In genomic region chr10:97686962-97687784, GRCh38 we compare ENCODE assay signal across 1 cellular context.
A peak's percentile ranks its signal among the peaks of the same experiment; 100 is the strongest.
TF ChIP-seq lines count a peak whose summit lies in the region.

AVPI1 (minus strand) TSS chr10:97687241; CDS start chr10:97679905, 7,336 bp downstream.

TF ChIP-seq in HepG2, 621 proteins besides CTCF, POLR2A, EP300 and RAD21 (continued from another document and continues in another):
- TF ChIP-seq, protein P1, sequence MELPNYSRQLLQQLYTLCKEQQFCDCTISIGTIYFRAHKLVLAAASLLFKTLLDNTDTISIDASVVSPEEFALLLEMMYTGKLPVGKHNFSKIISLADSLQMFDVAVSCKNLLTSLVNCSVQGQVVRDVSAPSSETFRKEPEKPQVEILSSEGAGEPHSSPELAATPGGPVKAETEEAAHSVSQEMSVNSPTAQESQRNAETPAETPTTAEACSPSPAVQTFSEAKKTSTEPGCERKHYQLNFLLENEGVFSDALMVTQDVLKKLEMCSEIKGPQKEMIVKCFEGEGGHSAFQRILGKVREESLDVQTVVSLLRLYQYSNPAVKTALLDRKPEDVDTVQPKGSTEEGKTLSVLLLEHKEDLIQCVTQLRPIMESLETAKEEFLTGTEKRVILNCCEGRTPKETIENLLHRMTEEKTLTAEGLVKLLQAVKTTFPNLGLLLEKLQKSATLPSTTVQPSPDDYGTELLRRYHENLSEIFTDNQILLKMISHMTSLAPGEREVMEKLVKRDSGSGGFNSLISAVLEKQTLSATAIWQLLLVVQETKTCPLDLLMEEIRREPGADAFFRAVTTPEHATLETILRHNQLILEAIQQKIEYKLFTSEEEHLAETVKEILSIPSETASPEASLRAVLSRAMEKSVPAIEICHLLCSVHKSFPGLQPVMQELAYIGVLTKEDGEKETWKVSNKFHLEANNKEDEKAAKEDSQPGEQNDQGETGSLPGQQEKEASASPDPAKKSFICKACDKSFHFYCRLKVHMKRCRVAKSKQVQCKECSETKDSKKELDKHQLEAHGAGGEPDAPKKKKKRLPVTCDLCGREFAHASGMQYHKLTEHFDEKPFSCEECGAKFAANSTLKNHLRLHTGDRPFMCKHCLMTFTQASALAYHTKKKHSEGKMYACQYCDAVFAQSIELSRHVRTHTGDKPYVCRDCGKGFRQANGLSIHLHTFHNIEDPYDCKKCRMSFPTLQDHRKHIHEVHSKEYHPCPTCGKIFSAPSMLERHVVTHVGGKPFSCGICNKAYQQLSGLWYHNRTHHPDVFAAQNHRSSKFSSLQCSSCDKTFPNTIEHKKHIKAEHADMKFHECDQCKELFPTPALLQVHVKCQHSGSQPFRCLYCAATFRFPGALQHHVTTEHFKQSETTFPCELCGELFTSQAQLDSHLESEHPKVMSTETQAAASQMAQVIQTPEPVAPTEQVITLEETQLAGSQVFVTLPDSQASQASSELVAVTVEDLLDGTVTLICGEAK (IDR thresholded peaks at IDR 0.05), result no peak
- TF ChIP-seq, protein P1 (CRISPR knock-in tag; IDR thresholded peaks at IDR 0.05), result peak; percentile 48; the same call in 1 of the 2 replicates
- TF ChIP-seq NFATC3 (CRISPR knock-in tag; IDR thresholded peaks at IDR 0.05) (peak; percentile 78; the same call in 1 of the 2 replicates), ZBTB10 (CRISPR knock-in tag; IDR thresholded peaks at IDR 0.05; ENCODE audit: borderline replicate concordance) (0 out of 2 replicates have a peak, but pooled peaks have one; percentile 22), ZNF713 (CRISPR knock-in tag; IDR thresholded peaks at IDR 0.05) (no peak), HES4 (CRISPR knock-in tag; IDR thresholded peaks at IDR 0.05; ENCODE audit: borderline replicate concordance) (no peak), ZNF333 (CRISPR knock-in tag; IDR thresholded peaks at IDR 0.05; ENCODE audit: borderline replicate concordance) (peak; percentile 4; the same call in 1 of the 2 replicates), IKZF1 (IDR thresholded peaks at IDR 0.05) (no peak), ZNF207 (IDR thresholded peaks at IDR 0.05; ENCODE audit: borderline replicate concordance) (no peak), ZNF512 (CRISPR knock-in tag; IDR thresholded peaks at IDR 0.05) (no peak), REL (CRISPR knock-in tag; conservative IDR thresholded peaks at IDR 0.05) (peak; percentile 55; the same call in 1 of the 2 replicates), ZNF547 (CRISPR knock-in tag; IDR thresholded peaks at IDR 0.05) (peak; percentile 91; the same call in 1 of the 2 replicates), NR2F1 (CRISPR knock-in tag; IDR thresholded peaks at IDR 0.05) (peak in 1 of 2 experiments; percentile 23; a peak in 1 of 4 replicates), ELK4 (CRISPR knock-in tag; IDR thresholded peaks at IDR 0.05; ENCODE audit: borderline replicate concordance) (no peak), EHMT2 (IDR thresholded peaks at IDR 0.05; ENCODE audit: borderline replicate concordance, low read depth, low read length) (no peak), MAF1 (CRISPR knock-in tag; IDR thresholded peaks at IDR 0.05; ENCODE audit: borderline replicate concordance) (no peak; the same call in 1 of the 2 replicates), CHCHD3 (CRISPR knock-in tag; IDR thresholded peaks at IDR 0.05) (peak; percentile 68; the same call in 1 of the 2 replicates), RERE (CRISPR knock-in tag; IDR thresholded peaks at IDR 0.05; ENCODE audit: low read depth) (peak; percentile 54; the same call in 1 of the 2 replicates), NCOA5 (CRISPR knock-in tag; IDR thresholded peaks at IDR 0.05) (no peak), ZNF224 (CRISPR knock-in tag; IDR thresholded peaks at IDR 0.05) (0 out of 2 replicates have a peak, but pooled peaks have one; percentile 3), AHR (CRISPR knock-in tag; IDR thresholded peaks at IDR 0.05) (peak; percentile 69; the same call in 1 of the 2 replicates), ZNF180 (CRISPR knock-in tag; IDR thresholded peaks at IDR 0.05; ENCODE audit: borderline replicate concordance, low read depth) (no peak), ZNF256 (CRISPR knock-in tag; conservative IDR thresholded peaks at IDR 0.05) (no peak; the same call in 1 of the 2 replicates)
- TF ChIP-seq, protein P2, sequence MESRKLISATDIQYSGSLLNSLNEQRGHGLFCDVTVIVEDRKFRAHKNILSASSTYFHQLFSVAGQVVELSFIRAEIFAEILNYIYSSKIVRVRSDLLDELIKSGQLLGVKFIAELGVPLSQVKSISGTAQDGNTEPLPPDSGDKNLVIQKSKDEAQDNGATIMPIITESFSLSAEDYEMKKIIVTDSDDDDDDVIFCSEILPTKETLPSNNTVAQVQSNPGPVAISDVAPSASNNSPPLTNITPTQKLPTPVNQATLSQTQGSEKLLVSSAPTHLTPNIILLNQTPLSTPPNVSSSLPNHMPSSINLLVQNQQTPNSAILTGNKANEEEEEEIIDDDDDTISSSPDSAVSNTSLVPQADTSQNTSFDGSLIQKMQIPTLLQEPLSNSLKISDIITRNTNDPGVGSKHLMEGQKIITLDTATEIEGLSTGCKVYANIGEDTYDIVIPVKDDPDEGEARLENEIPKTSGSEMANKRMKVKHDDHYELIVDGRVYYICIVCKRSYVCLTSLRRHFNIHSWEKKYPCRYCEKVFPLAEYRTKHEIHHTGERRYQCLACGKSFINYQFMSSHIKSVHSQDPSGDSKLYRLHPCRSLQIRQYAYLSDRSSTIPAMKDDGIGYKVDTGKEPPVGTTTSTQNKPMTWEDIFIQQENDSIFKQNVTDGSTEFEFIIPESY (CRISPR knock-in tag; IDR thresholded peaks at IDR 0.05), result peak; percentile 35; the same call in 1 of the 2 replicates
- TF ChIP-seq, protein P3, sequence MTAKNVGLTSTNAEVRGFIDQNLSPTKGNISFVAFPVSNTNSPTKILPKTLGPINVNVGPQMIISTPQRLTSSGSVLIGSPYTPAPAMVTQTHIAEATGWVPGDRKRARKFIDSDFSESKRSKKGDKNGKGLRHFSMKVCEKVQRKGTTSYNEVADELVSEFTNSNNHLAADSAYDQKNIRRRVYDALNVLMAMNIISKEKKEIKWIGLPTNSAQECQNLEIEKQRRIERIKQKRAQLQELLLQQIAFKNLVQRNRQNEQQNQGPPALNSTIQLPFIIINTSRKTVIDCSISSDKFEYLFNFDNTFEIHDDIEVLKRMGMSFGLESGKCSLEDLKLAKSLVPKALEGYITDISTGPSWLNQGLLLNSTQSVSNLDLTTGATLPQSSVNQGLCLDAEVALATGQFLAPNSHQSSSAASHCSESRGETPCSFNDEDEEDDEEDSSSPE (CRISPR knock-in tag; IDR thresholded peaks at IDR 0.05), result peak; percentile 96
- TF ChIP-seq, protein P4, sequence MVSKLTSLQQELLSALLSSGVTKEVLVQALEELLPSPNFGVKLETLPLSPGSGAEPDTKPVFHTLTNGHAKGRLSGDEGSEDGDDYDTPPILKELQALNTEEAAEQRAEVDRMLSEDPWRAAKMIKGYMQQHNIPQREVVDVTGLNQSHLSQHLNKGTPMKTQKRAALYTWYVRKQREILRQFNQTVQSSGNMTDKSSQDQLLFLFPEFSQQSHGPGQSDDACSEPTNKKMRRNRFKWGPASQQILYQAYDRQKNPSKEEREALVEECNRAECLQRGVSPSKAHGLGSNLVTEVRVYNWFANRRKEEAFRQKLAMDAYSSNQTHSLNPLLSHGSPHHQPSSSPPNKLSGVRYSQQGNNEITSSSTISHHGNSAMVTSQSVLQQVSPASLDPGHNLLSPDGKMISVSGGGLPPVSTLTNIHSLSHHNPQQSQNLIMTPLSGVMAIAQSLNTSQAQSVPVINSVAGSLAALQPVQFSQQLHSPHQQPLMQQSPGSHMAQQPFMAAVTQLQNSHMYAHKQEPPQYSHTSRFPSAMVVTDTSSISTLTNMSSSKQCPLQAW (CRISPR knock-in tag; IDR thresholded peaks at IDR 0.05), result peak; percentile 89
